ENCODE assay signal across 8 cellular contexts in genomic region chr9:101533334-101534187, GRCh38. TPM values are rescaled to one million over a fixed set of nuclear protein-coding genes. Genes with fewer than 3 reads are reported as not detected.
DNase-seq lines count a peak whose midpoint lies in the region; ATAC-seq lines count a peak whose summit lies in the region.

A gene with protein sequence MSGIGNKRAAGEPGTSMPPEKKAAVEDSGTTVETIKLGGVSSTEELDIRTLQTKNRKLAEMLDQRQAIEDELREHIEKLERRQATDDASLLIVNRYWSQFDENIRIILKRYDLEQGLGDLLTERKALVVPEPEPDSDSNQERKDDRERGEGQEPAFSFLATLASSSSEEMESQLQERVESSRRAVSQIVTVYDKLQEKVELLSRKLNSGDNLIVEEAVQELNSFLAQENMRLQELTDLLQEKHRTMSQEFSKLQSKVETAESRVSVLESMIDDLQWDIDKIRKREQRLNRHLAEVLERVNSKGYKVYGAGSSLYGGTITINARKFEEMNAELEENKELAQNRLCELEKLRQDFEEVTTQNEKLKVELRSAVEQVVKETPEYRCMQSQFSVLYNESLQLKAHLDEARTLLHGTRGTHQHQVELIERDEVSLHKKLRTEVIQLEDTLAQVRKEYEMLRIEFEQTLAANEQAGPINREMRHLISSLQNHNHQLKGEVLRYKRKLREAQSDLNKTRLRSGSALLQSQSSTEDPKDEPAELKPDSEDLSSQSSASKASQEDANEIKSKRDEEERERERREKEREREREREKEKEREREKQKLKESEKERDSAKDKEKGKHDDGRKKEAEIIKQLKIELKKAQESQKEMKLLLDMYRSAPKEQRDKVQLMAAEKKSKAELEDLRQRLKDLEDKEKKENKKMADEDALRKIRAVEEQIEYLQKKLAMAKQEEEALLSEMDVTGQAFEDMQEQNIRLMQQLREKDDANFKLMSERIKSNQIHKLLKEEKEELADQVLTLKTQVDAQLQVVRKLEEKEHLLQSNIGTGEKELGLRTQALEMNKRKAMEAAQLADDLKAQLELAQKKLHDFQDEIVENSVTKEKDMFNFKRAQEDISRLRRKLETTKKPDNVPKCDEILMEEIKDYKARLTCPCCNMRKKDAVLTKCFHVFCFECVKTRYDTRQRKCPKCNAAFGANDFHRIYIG (plus strand): TSS chr9:101533853. CDS start chr9:101535424, 1,571 bp downstream.

- H4K20me1 ChIP-seq in BLaER1: peaks cover 46% of the 10 kb centered on the region

- peaks cover 23% of the 10 kb centered on the region for H3K4me1 ChIP-seq in BLaER1

- peak within 1 kb of the TSS; percentile 75 for H3K4me2 ChIP-seq in BLaER1

- peak within 1 kb of the TSS; percentile 93 for H3K27ac Mint-ChIP-seq in activated CD4-positive, alpha-beta T cell treated with anti-CD3 and anti-CD28 coated beads, Interleukin-2, amount 10 ng/mL, durations not matched to agents 7 days and 5 days

- peaks cover 13% of the 10 kb centered on the region for H3K36me3 Mint-ChIP-seq in activated CD4-positive, alpha-beta T cell treated with anti-CD3 and anti-CD28 coated beads, Interleukin-2, amount 10 ng/mL, durations not matched to agents 7 days and 5 days (ENCODE audit: low read depth)

- intact Hi-C loops in left colon (cut with DNase I, micrococcal nuclease): loop anchor here in 1 of 2 donors (10.0 kb wide), 1 partner anchor 139 kb away; the partner anchor contains the start of genes MRPL50 and ZNF189

- H3K9ac ChIP-seq in BLaER1: peak within 1 kb of the TSS; percentile 85

- H3K9me3 ChIP-seq in BLaER1: no peaks in the 10 kb centered on the region

- H3K27ac ChIP-seq in BLaER1: peak within 1 kb of the TSS; percentile 87

- CTCF ChIA-PET in activated CD4-positive, alpha-beta T cell treated with anti-CD3 and anti-CD28 coated beads, Interleukin-2, amount 10 ng/mL, durations not matched to agents 7 days and 5 days (lab: Charles Lee): interaction anchor here (0.6 to 1.9 kb wide), 5 partner anchors 9 to 131 kb away, joined by 3 to 8 read pairs (median 3); no protein-coding TSS in a partner anchor

- peak; percentile 100 for DNase-seq in NCI-H69 (lab: John Stamatoyannopoulos, UW)
- peak; percentile 100 for DNase-seq in activated CD4-positive, alpha-beta T cell treated with anti-CD3 and anti-CD28 coated beads, Interleukin-2, amount 10 ng/mL, durations not matched to agents 7 days and 5 days
- DNase-seq in cortex of kidney (lab: John Stamatoyannopoulos, UW): peak; percentile 30
- peak; percentile 100 for DNase-seq in left colon
- DNase-seq in stimulated activated CD4-positive, alpha-beta T cell treated with anti-CD3 and anti-CD28 coated beads, Interleukin-1b, Interleukin-23, amount 100 ng/mL, for 48 hours: peak; percentile 99

- H3K4me3 Mint-ChIP-seq in activated CD4-positive, alpha-beta T cell treated with anti-CD3 and anti-CD28 coated beads, Interleukin-2, amount 10 ng/mL, durations not matched to agents 7 days and 5 days: peak within 1 kb of the TSS; percentile 79

- H3K4me1 Mint-ChIP-seq in activated CD4-positive, alpha-beta T cell treated with anti-CD3 and anti-CD28 coated beads, Interleukin-2, amount 10 ng/mL, durations not matched to agents 7 days and 5 days: peaks cover 21% of the 10 kb centered on the region

- no peaks in the 10 kb centered on the region for H3K9me3 Mint-ChIP-seq in activated CD4-positive, alpha-beta T cell treated with anti-CD3 and anti-CD28 coated beads, Interleukin-2, amount 10 ng/mL, durations not matched to agents 7 days and 5 days

- POLR2A ChIA-PET in activated CD4-positive, alpha-beta T cell treated with anti-CD3 and anti-CD28 coated beads, Interleukin-2, amount 10 ng/mL, durations not matched to agents 7 days and 5 days (lab: Charles Lee): no interaction called here

- H3K27me3 Mint-ChIP-seq in activated CD4-positive, alpha-beta T cell treated with anti-CD3 and anti-CD28 coated beads, Interleukin-2, amount 10 ng/mL, durations not matched to agents 7 days and 5 days: no peaks in the 10 kb centered on the region

- peak within 1 kb of the TSS; percentile 82 for H3K4me3 ChIP-seq in BLaER1

- no peaks in the 10 kb centered on the region for H3K27me3 ChIP-seq in BLaER1

- ATAC-seq in GM19328 (IDR thresholded peaks at IDR 0.05; ENCODE audit: unreplicated experiment) (peak; percentile 98), HG03520 (IDR thresholded peaks at IDR 0.05; ENCODE audit: unreplicated experiment) (peak; percentile 97), left colon (peak; percentile 98)

- peaks cover 33% of the 10 kb centered on the region for H3K36me3 ChIP-seq in BLaER1

RNA-seq across cellular contexts. Expression of the gene that starts here (rescaled TPM):
- 10 to 100 TPM; 49.4 to 52.4 TPM for total RNA-seq in activated CD4-positive, alpha-beta T cell treated with anti-CD3 and anti-CD28 coated beads, Interleukin-2, amount 10 ng/mL, durations not matched to agents 7 days and 5 days
- total RNA-seq in left colon: 10 to 100 TPM; 31.9 to 35.0 TPM

Comparison
In these comparisons a context has a peak if more than half of its experiments do, and no peak if none do; other contexts are left out.
1. Peak in every context shown above with its lines: DNase-seq, ATAC-seq, H3K4me3 ChIP-seq and H3K27ac ChIP-seq.
2. DNase-seq: peak in every context shown above with its lines; median percentile 100 in NCI-H69; 100 in activated CD4-positive, alpha-beta T cell treated with anti-CD3 and anti-CD28 coated beads, Interleukin-2, amount 10 ng/mL, durations not matched to agents 7 days and 5 days; 100 in left colon; 99 in stimulated activated CD4-positive, alpha-beta T cell treated with anti-CD3 and anti-CD28 coated beads, Interleukin-1b, Interleukin-23, amount 100 ng/mL, for 48 hours; 30 in cortex of kidney.